Comparison of ENCODE assay signal across 14 cellular contexts in genomic region chr13:43963726-43964125, GRCh38.
A peak's percentile ranks its signal among the peaks of the same experiment; 100 is the strongest.
DNase-seq lines count a peak whose midpoint lies in the region; ATAC-seq, FAIRE-seq and TF ChIP-seq lines count a peak whose summit lies in the region.
"Had no signal": no experiment of that assay in that cellular context is flagged by ENCODE, and none has a peak within 500 bp of the region (broad histone marks: within the 10 kb centered on the region; RNA-seq: fewer than 3 reads in every experiment).

No MANE protein-coding gene starts in this region.

- CTCF ChIA-PET in MCF 10A (lab: Yijun Ruan, JAX), result no interaction called here

- peak; percentile 50 for ATAC-seq in stimulated activated effector memory CD8-positive, alpha-beta T cell treated with anti-CD3 and anti-CD28 coated beads, Interleukin-12 subunit alpha, Interleukin-12 subunit beta, amount 100 ng/mL, for 72 hours
- no peak for ATAC-seq in HG03521 (IDR thresholded peaks at IDR 0.05; ENCODE audit: unreplicated experiment)
- ATAC-seq in GM21360 (IDR thresholded peaks at IDR 0.05; ENCODE audit: unreplicated experiment), result no peak

- H3K9ac ChIP-seq in kidney (ENCODE audit: low read length in 2 of 2), result no peak overlapping the region

- no peaks in the 10 kb centered on the region for H3K9me3 Mint-ChIP-seq in MCF 10A (ENCODE audit: unreplicated experiment)
- H3K9me3 Mint-ChIP-seq in stimulated activated effector memory CD8-positive, alpha-beta T cell treated with anti-CD3 and anti-CD28 coated beads, Interleukin-12 subunit alpha, Interleukin-12 subunit beta, amount 100 ng/mL, for 72 hours, result no peaks in the 10 kb centered on the region

- no peaks in the 10 kb centered on the region for H3K27me3 ChIP-seq in breast epithelium
- H3K27me3 ChIP-seq: upper lobe of left lung had no signal

- no peaks in the 10 kb centered on the region for H3K27me3 Mint-ChIP-seq in MCF 10A (ENCODE audit: insufficient read depth, unreplicated experiment)

- no peaks in the 10 kb centered on the region for H3K9me3 ChIP-seq in breast epithelium
- H3K9me3 ChIP-seq in kidney (ENCODE audit: control insufficient read depth in 1 of 2, low read length in 2 of 2), result no peaks in the 10 kb centered on the region
- H3K9me3 ChIP-seq: prostate gland, upper lobe of left lung had no signal

- intact Hi-C loops in MCF 10A (cut with micrococcal nuclease), result no loop called here
- intact Hi-C loops in breast epithelium (cut with DNase I; ENCODE audit: low total_unique reads), result no loop called here
- intact Hi-C loops in kidney (cut with DNase I), result no loop called here

- TF ChIP-seq CTCF in MCF 10A (IDR thresholded peaks at IDR 0.05; ENCODE audit: unreplicated experiment) (no peak), breast epithelium (IDR thresholded peaks at IDR 0.05) (no peak), epithelial cell of esophagus (IDR thresholded peaks at IDR 0.05; ENCODE audit: insufficient read depth, low read depth, low read length, missing control alignments) (peak; percentile 24), kidney (IDR thresholded peaks at IDR 0.05; ENCODE audit: borderline replicate concordance, extremely low read depth, insufficient read depth) (no peak)

- no peak overlapping the region for H3K4me3 Mint-ChIP-seq in MCF 10A (ENCODE audit: unreplicated experiment)
- no peak overlapping the region for H3K4me3 Mint-ChIP-seq in stimulated activated effector memory CD8-positive, alpha-beta T cell treated with anti-CD3 and anti-CD28 coated beads, Interleukin-12 subunit alpha, Interleukin-12 subunit beta, amount 100 ng/mL, for 72 hours

- TF ChIP-seq POLR2A in breast epithelium (IDR thresholded peaks at IDR 0.05), result no peak

- no peak overlapping the region for H3K27ac Mint-ChIP-seq in MCF 10A (ENCODE audit: low read depth, unreplicated experiment)
- H3K27ac Mint-ChIP-seq in stimulated activated effector memory CD8-positive, alpha-beta T cell treated with anti-CD3 and anti-CD28 coated beads, Interleukin-12 subunit alpha, Interleukin-12 subunit beta, amount 100 ng/mL, for 72 hours, result no peak overlapping the region

- DNase-seq in MCF 10A (ENCODE audit: unreplicated experiment) (peak; percentile 2), breast epithelium (ENCODE audit: low spot score in 2 of 2) (no peak), M059J (ENCODE audit: low read depth) (peak; percentile 8), epithelial cell of esophagus (ENCODE audit: low read depth) (no peak), kidney (no peak)
- DNase-seq in stimulated activated effector memory CD8-positive, alpha-beta T cell treated with anti-CD3 and anti-CD28 coated beads, Interleukin-12 subunit alpha, Interleukin-12 subunit beta, amount 100 ng/mL, for 72 hours (ENCODE audit: low spot score in 2 of 2), result no peak
- DNase-seq: cortex of kidney, NCI-H1417 treated with DMSO at 0.1 percent for 48 hours, NCI-H524 treated with DMSO at 0.1 percent for 48 hours, upper lobe of left lung had no signal

- H3K36me3 ChIP-seq in breast epithelium (no peaks in the 10 kb centered on the region), kidney (ENCODE audit: control insufficient read depth in 1 of 2, insufficient read depth in 2 of 2, low read length in 2 of 2) (no peaks in the 10 kb centered on the region)
- H3K36me3 ChIP-seq: prostate gland, upper lobe of left lung had no signal

- H3K4me3 ChIP-seq in breast epithelium, result no peak overlapping the region
- H3K4me3 ChIP-seq in epithelial cell of esophagus (ENCODE audit: low read length), result no peak overlapping the region
- H3K4me3 ChIP-seq in kidney (ENCODE audit: low read length in 2 of 2), result no peak overlapping the region
- H3K4me3 ChIP-seq: prostate gland, upper lobe of left lung had no signal

- no TSS peak for BruUV-seq in MCF 10A (replicated peaks; lab: Mats Ljungman, UMichigan)

- no peaks in the 10 kb centered on the region for H3K4me1 Mint-ChIP-seq in MCF 10A (ENCODE audit: insufficient read depth, unreplicated experiment)
- no peaks in the 10 kb centered on the region for H3K4me1 Mint-ChIP-seq in stimulated activated effector memory CD8-positive, alpha-beta T cell treated with anti-CD3 and anti-CD28 coated beads, Interleukin-12 subunit alpha, Interleukin-12 subunit beta, amount 100 ng/mL, for 72 hours

- H3K4me1 ChIP-seq in breast epithelium, result no peaks in the 10 kb centered on the region
- no peaks in the 10 kb centered on the region for H3K4me1 ChIP-seq in kidney (ENCODE audit: control insufficient read depth in 1 of 2, insufficient read depth in 1 of 2, low read depth in 1 of 2, low read length in 2 of 2)
- H3K4me1 ChIP-seq: prostate gland, upper lobe of left lung had no signal

- POLR2A ChIA-PET in MCF 10A (lab: Yijun Ruan, JAX), result no interaction called here

- no peak for FAIRE-seq in kidney (lab: Jason Lieb, UNC)
- FAIRE-seq: GM18507 had no signal

- no peaks in the 10 kb centered on the region for H3K36me3 Mint-ChIP-seq in MCF 10A (ENCODE audit: insufficient read depth, unreplicated experiment)
- H3K36me3 Mint-ChIP-seq in stimulated activated effector memory CD8-positive, alpha-beta T cell treated with anti-CD3 and anti-CD28 coated beads, Interleukin-12 subunit alpha, Interleukin-12 subunit beta, amount 100 ng/mL, for 72 hours, result no peaks in the 10 kb centered on the region

- no peak overlapping the region for H3K27ac ChIP-seq in breast epithelium
- H3K27ac ChIP-seq in kidney (ENCODE audit: low read depth in 2 of 2, low read length in 2 of 2), result no peak overlapping the region
- H3K27ac ChIP-seq: prostate gland, upper lobe of left lung had no signal

Comparison
In these comparisons a context has a peak if more than half of its experiments do, and no peak if none do; other contexts are left out.
1. DNase-seq: peak in MCF 10A (single experiment) and M059J (single experiment); none in breast epithelium (0 of 2), epithelial cell of esophagus (single experiment), stimulated activated effector memory CD8-positive, alpha-beta T cell treated with anti-CD3 and anti-CD28 coated beads, Interleukin-12 subunit alpha, Interleukin-12 subunit beta, amount 100 ng/mL, for 72 hours (0 of 2) and kidney (single experiment).